ENCODE assay signal across 9 cellular contexts in the genomic region with DNA sequence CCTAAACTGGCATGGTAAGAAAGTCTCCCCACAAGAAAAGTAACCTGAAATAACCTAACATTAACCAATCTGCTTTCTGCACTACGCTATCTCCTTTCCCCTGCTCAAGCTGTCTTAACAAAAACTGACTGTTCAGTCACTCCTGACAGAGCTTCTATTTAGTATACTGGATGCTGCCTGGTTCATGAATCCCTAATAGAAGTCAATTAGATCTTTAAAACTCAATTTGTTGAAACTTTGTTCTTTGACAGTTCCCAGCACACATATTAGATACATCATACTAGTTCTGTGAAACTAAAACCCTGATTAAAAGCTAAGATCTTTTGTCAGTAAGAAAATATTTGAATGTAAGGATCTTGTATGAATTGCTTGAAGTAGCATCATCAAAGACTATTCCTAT.
"Had no signal": no experiment of that assay in that cellular context is flagged by ENCODE, and none has a peak within 500 bp of the region (broad histone marks: within the 10 kb centered on the region; RNA-seq: fewer than 3 reads in every experiment).

No MANE protein-coding gene starts in this region.

- H3K4me3 ChIP-seq: GM23248 had no signal

- H3K9ac ChIP-seq: GM23248 had no signal

- H3K27ac ChIP-seq: GM23248, HL-60 had no signal

- DNase-seq: GM23248, H9, HCEC 1CT, HFFc6, KBM-7 had no signal

- FAIRE-seq: H1, H54, HepG2 had no signal

- H2AFZ ChIP-seq: GM23248 had no signal
